Comparison of ENCODE assay signal across 6 cellular contexts in the genomic region with DNA sequence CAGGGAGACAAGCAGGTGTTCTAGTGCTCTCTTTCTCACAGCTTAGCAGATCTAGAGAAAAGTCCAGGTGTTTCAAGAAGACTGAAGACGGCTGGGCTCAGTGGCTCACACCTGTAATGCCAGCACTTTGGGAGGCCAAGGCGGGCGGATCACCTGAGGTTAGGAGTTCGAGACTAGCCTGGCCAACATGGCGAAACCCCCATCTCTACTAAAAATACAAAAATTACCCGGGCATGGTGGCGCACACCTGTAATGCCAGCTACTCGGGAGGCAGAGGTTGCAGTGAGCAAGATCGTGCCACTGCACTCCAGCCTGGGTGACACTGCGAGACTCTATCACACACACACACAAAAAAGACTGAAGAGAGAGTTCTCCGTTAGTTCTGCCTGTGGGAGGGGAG. TPM values are rescaled to one million over a fixed set of nuclear protein-coding genes. Genes with fewer than 3 reads are reported as not detected.
DNase-seq lines count a peak whose midpoint lies in the region; ATAC-seq, FAIRE-seq and TF ChIP-seq lines count a peak whose summit lies in the region.
"Not testable (repeated sequence)": the region's sequence is repeated elsewhere in the genome, so short reads cannot be mapped to it uniquely, and the experiment has no call there.
"Had no signal": no experiment of that assay in that cellular context is flagged by ENCODE, and none has a peak within 500 bp of the region (broad histone marks: within the 10 kb centered on the region; RNA-seq: fewer than 3 reads in every experiment).

No MANE protein-coding gene starts in this region.

- H3K27ac Mint-ChIP-seq in T-helper 17 cell, result peak overlapping the region; percentile 41
- H3K27ac Mint-ChIP-seq in neural crest cell (ENCODE audit: unreplicated experiment), result not testable (repeated sequence)

- H3K9me3 ChIP-seq in T-helper 17 cell (ENCODE audit: control insufficient read depth, low read length, poor library complexity, severe bottlenecking); K562 (replicated peaks; ENCODE audit: control insufficient read depth, insufficient read depth, low read depth, low read length); sigmoid colon: not testable (repeated sequence)

- not testable (repeated sequence) for H3K79me2 ChIP-seq in K562 (ENCODE audit: control insufficient read depth, insufficient read depth, low read length)

- TF ChIP-seq CTCF in K562 (IDR thresholded peaks at IDR 0.05 in 2 of 3, conservative IDR thresholded peaks at IDR 0.05 in 1 of 3; ENCODE audit: insufficient read depth in 2 of 3, low read depth in 1 of 3, low read length in 3 of 3); neural crest cell (conservative IDR thresholded peaks at IDR 0.05); sigmoid colon (IDR thresholded peaks at IDR 0.05): not testable (repeated sequence)

- in situ Hi-C loops in K562 (cut with MboI), result not testable (repeated sequence)

- H3K36me3 Mint-ChIP-seq in T-helper 17 cell (ENCODE audit: low read depth); neural crest cell (ENCODE audit: low read depth): not testable (repeated sequence)

- not testable (repeated sequence) for BruUV-seq in K562 (replicated peaks; lab: Mats Ljungman, UMichigan)

- not testable (repeated sequence) for H3K4me3 Mint-ChIP-seq in T-helper 17 cell
- H3K4me3 Mint-ChIP-seq in neural crest cell, result peak overlapping the region; percentile 58

- not testable (repeated sequence) for H3K9me3 Mint-ChIP-seq in neural crest cell

- WGBS in K562 (ENCODE audit: insufficient coverage, low coverage, missing lambda C conversion rate), result 53% methylated on average over 11 of the region's 11 CpGs
- WGBS in sigmoid colon, 2 donors, result 78 to 87% methylated on average over 11 of the region's 11 CpGs

- POLR2A ChIA-PET in K562 (lab: Yijun Ruan, JAX), result interaction anchor here (0.6 to 2.4 kb wide), 7 partner anchors 9 to 722 kb away, joined by 3 to 12 read pairs (median 3); no protein-coding TSS in a partner anchor

- not testable (repeated sequence) for H3K9ac ChIP-seq in K562 (ENCODE audit: insufficient read depth in 1 of 2, low read depth in 2 of 2, low read length in 2 of 2)

- not testable (repeated sequence) for DNase-seq in T-helper 17 cell; K562 (ENCODE audit: extremely low read depth in 1 of 4, low spot score in 3 of 4); neural crest cell (ENCODE audit: low read depth, low spot score)
- DNase-seq in left lobe of liver (ENCODE audit: low spot score) (peak; percentile 32), sigmoid colon (peak; percentile 37)

- H3K36me3 ChIP-seq in K562 (ENCODE audit: control insufficient read depth, insufficient read depth, low read length); sigmoid colon: not testable (repeated sequence)

- not testable (repeated sequence) for H3K27ac ChIP-seq in K562 (ENCODE audit: extremely low read depth, low read depth, low read length); sigmoid colon

- not testable (repeated sequence) for H3K4me2 ChIP-seq in K562 (ENCODE audit: insufficient read depth, low read length)

- TF ChIP-seq EP300 in K562 (IDR thresholded peaks at IDR 0.05; ENCODE audit: low read length); sigmoid colon (IDR thresholded peaks at IDR 0.05): not testable (repeated sequence)

- intact Hi-C loops in K562 (cut with micrococcal nuclease), result loop anchor here (5.0 kb wide), 2 partner anchors 80 to 1020 kb away; no protein-coding TSS in a partner anchor
- intact Hi-C loops in sigmoid colon (cut with DNase I), result not testable (repeated sequence)

- ATAC-seq in T-helper 17 cell, K562, left lobe of liver: not testable (repeated sequence)

- FAIRE-seq in K562 (lab: Jason Lieb, UNC), result not testable (repeated sequence)

- CTCF ChIA-PET in K562 (lab: Yijun Ruan, JAX; ENCODE audit: low intra/inter-chr PET ratio), result interaction anchor here (0.6 to 3.9 kb wide), 4 partner anchors 90 to 796 kb away, joined by 4 to 44 read pairs (median 8); no protein-coding TSS in a partner anchor

- peaks cover 5 to 15% of the 10 kb centered on the region in 2 experiments; a peak in 4 of 5 replicates for H3K4me1 ChIP-seq in K562 (replicated peaks in 1 of 2; ENCODE audit: control insufficient read depth in 2 of 2, insufficient read depth in 2 of 2, low read length in 2 of 2)
- H3K4me1 ChIP-seq in sigmoid colon, result peaks cover 0 to 11% (median 4%) of the 10 kb centered on the region in 4 donors

- not testable (repeated sequence) for H3K27me3 Mint-ChIP-seq in T-helper 17 cell; neural crest cell (ENCODE audit: low read depth)

- TF ChIP-seq RAD21 in K562 (CRISPR knock-in tag; conservative IDR thresholded peaks at IDR 0.05 in 1 of 2, IDR thresholded peaks at IDR 0.05 in 1 of 2), result not testable (repeated sequence)

- not testable (repeated sequence) for H3K4me3 ChIP-seq in K562, sigmoid colon

- not testable (repeated sequence) for H4K20me1 ChIP-seq in K562 (replicated peaks; ENCODE audit: control insufficient read depth, insufficient read depth, low read length)

- not testable (repeated sequence) for TF ChIP-seq POLR2A in K562 (conservative IDR thresholded peaks at IDR 0.05); sigmoid colon (IDR thresholded peaks at IDR 0.05)

- peaks cover 16% of the 10 kb centered on the region for H3K4me1 Mint-ChIP-seq in T-helper 17 cell
- not testable (repeated sequence) for H3K4me1 Mint-ChIP-seq in neural crest cell

- not testable (repeated sequence) for H3K9me1 ChIP-seq in K562 (ENCODE audit: control insufficient read depth, insufficient read depth, low read length)

- not testable (repeated sequence) for H3K27me3 ChIP-seq in K562 (ENCODE audit: control insufficient read depth in 2 of 2, insufficient read depth in 2 of 2, low read length in 2 of 2); sigmoid colon

- not testable (repeated sequence) for H2AFZ ChIP-seq in K562 (ENCODE audit: low read depth, low read length)

RNA-seq across cellular contexts. Expression of gene THEMIS2, which starts 14.8 kb away (rescaled TPM):
- total RNA-seq in T-helper 17 cell (10 to 100 TPM; 33.6 to 72.0 TPM), K562 (2014; rRNA removed) (10.8 and 12.6 TPM in 2 replicates), K562 (2014; rRNA removed; fragmentation: Illumina TruSeq; extraction: Trizol) (4.2 and 6.8 TPM in 2 replicates), K562 (2015; rRNA removed; fragmentation: Illumina TruSeq; extraction: Trizol) (4.6 and 4.9 TPM in 2 replicates), K562 (2021) (12.7 TPM in 2 replicates), left lobe of liver (4.3 TPM), neural crest cell (5.5 and 5.7 TPM in 2 replicates), sigmoid colon (10 to 100 TPM; 13.7 to 23.5 (median 18.9) TPM)
- 11.1 and 36.1 TPM in 2 replicates for total RNA-seq in K562 (2011; cell fraction: chromatin; rRNA removed; ENCODE audit: low replicate concordance)
- 23.2 and 25.5 TPM in 2 replicates for total RNA-seq in K562 (2011; cell fraction: nucleolus; rRNA removed)
- total RNA-seq in K562 (2011; cell fraction: nucleoplasm; rRNA removed), result 18.8 and 19.5 TPM in 2 replicates
- polyA plus RNA-seq in K562 (2011; rRNA removed) (8.5 and 16.9 TPM in 2 replicates), K562 (2014; fragmentation: Illumina TruSeq; extraction: Trizol) (8.0 and 9.5 TPM in 2 replicates), K562 (2014; fragmentation: Nextera tagmentation; extraction: Ambion mirVana) (1 to 10 TPM; 2.3 to 3.4 TPM), K562 (2014; rRNA removed) (11.7 and 12.8 TPM in 2 replicates), sigmoid colon (10 to 100 TPM in 2 of 3 donors, 1 to 10 TPM in 1; 9.0 to 32.2 (median 14.8) TPM)
- polyA plus RNA-seq in K562 (2011; cell fraction: cytosol; rRNA removed), result 15.5 and 15.9 TPM in 2 replicates
- polyA plus RNA-seq in K562 (2011; cell fraction: nucleus; rRNA removed), result 23.2 and 24.7 TPM in 2 replicates
- polyA plus RNA-seq in K562 (2012), result 8.4 and 16.6 TPM in 2 replicates
- polyA minus RNA-seq in K562 (2011; rRNA and poly(A)+ RNA removed), result 7.9 and 9.4 TPM in 2 replicates
- 7.0 and 10.6 TPM in 2 replicates for polyA minus RNA-seq in K562 (2011; cell fraction: cytosol; rRNA and poly(A)+ RNA removed)
- 8.6 and 11.6 TPM in 2 replicates for polyA minus RNA-seq in K562 (2011; cell fraction: nucleus; rRNA and poly(A)+ RNA removed)
- total RNA-seq: A172 had no signal

RNA-seq across cellular contexts. Expression of gene PPP1R8, which starts 27.0 kb away (rescaled TPM):
- 10 to 100 TPM; 19.6 to 21.4 TPM for total RNA-seq in T-helper 17 cell
- 20.9 and 25.0 TPM in 2 replicates for total RNA-seq in K562 (2011; cell fraction: chromatin; rRNA removed; ENCODE audit: low replicate concordance)
- total RNA-seq in K562 (2011; cell fraction: nucleolus; rRNA removed), result 24.2 and 25.8 TPM in 2 replicates
- 22.5 and 26.0 TPM in 2 replicates for total RNA-seq in K562 (2011; cell fraction: nucleoplasm; rRNA removed)
- total RNA-seq in K562 (2014; rRNA removed), result 70.7 and 79.1 TPM in 2 replicates
- total RNA-seq in K562 (2014; rRNA removed; fragmentation: Illumina TruSeq; extraction: Trizol), result 74.6 and 79.6 TPM in 2 replicates
- total RNA-seq in K562 (2015; rRNA removed; fragmentation: Illumina TruSeq; extraction: Trizol), result 80.1 and 87.9 TPM in 2 replicates
- 66.7 and 75.3 TPM in 2 replicates for total RNA-seq in K562 (2021)
- 89.6 and 101 TPM in 2 replicates for polyA plus RNA-seq in K562 (2011; rRNA removed)
- polyA plus RNA-seq in K562 (2011; cell fraction: cytosol; rRNA removed), result 74.3 and 80.9 TPM in 2 replicates
- polyA plus RNA-seq in K562 (2011; cell fraction: nucleus; rRNA removed), result 37.2 and 44.2 TPM in 2 replicates
- polyA plus RNA-seq in K562 (2012), result 53.6 and 64.5 TPM in 2 replicates
- 107 and 132 TPM in 2 replicates for polyA plus RNA-seq in K562 (2014; fragmentation: Illumina TruSeq; extraction: Trizol)
- 10 to 100 TPM; 16.2 to 20.2 TPM for polyA plus RNA-seq in K562 (2014; fragmentation: Nextera tagmentation; extraction: Ambion mirVana)
- polyA plus RNA-seq in K562 (2014; rRNA removed), result 83.0 and 89.5 TPM in 2 replicates
- 120 and 129 TPM in 2 replicates for polyA minus RNA-seq in K562 (2011; rRNA and poly(A)+ RNA removed)
- polyA minus RNA-seq in K562 (2011; cell fraction: cytosol; rRNA and poly(A)+ RNA removed), result 48.7 and 53.1 TPM in 2 replicates
- 12.4 and 24.0 TPM in 2 replicates for polyA minus RNA-seq in K562 (2011; cell fraction: nucleus; rRNA and poly(A)+ RNA removed)
- 10.2 TPM for total RNA-seq in left lobe of liver
- total RNA-seq in neural crest cell, result 66.1 and 70.4 TPM in 2 replicates
- total RNA-seq in sigmoid colon, result 10 to 100 TPM; 25.8 to 37.5 (median 36.1) TPM
- polyA plus RNA-seq in sigmoid colon, result 10 to 100 TPM; 31.2 to 31.8 (median 31.7) TPM

RNA-seq across cellular contexts. Expression of gene RPA2, which starts 56.8 kb away (rescaled TPM):
- total RNA-seq in T-helper 17 cell, result 10 to 100 TPM; 21.3 to 33.3 TPM
- total RNA-seq in K562 (2011; cell fraction: chromatin; rRNA removed; ENCODE audit: low replicate concordance), result 37.6 and 39.9 TPM in 2 replicates
- total RNA-seq in K562 (2011; cell fraction: nucleolus; rRNA removed), result 42.4 and 43.4 TPM in 2 replicates
- 47.2 and 54.0 TPM in 2 replicates for total RNA-seq in K562 (2011; cell fraction: nucleoplasm; rRNA removed)
- 177 and 243 TPM in 2 replicates for total RNA-seq in K562 (2014; rRNA removed)
- total RNA-seq in K562 (2014; rRNA removed; fragmentation: Illumina TruSeq; extraction: Trizol), result 150 and 169 TPM in 2 replicates
- total RNA-seq in K562 (2015; rRNA removed; fragmentation: Illumina TruSeq; extraction: Trizol), result 136 and 144 TPM in 2 replicates
- total RNA-seq in K562 (2021), result 119 and 121 TPM in 2 replicates
- 177 and 222 TPM in 2 replicates for polyA plus RNA-seq in K562 (2011; rRNA removed)
- polyA plus RNA-seq in K562 (2011; cell fraction: cytosol; rRNA removed), result 110 and 113 TPM in 2 replicates
- polyA plus RNA-seq in K562 (2011; cell fraction: nucleus; rRNA removed), result 85.8 and 86.7 TPM in 2 replicates
- polyA plus RNA-seq in K562 (2012), result 103 and 129 TPM in 2 replicates
- 198 and 207 TPM in 2 replicates for polyA plus RNA-seq in K562 (2014; fragmentation: Illumina TruSeq; extraction: Trizol)
- 100 to 1,000 TPM; 260 to 516 TPM for polyA plus RNA-seq in K562 (2014; fragmentation: Nextera tagmentation; extraction: Ambion mirVana)
- polyA plus RNA-seq in K562 (2014; rRNA removed), result 265 and 295 TPM in 2 replicates
- 69.4 and 70.6 TPM in 2 replicates for polyA minus RNA-seq in K562 (2011; rRNA and poly(A)+ RNA removed)
- polyA minus RNA-seq in K562 (2011; cell fraction: cytosol; rRNA and poly(A)+ RNA removed), result 40.0 and 42.4 TPM in 2 replicates
- polyA minus RNA-seq in K562 (2011; cell fraction: nucleus; rRNA and poly(A)+ RNA removed), result 18.3 and 27.1 TPM in 2 replicates
- 9.5 TPM for total RNA-seq in left lobe of liver
- total RNA-seq in neural crest cell, result 63.0 and 72.1 TPM in 2 replicates
- total RNA-seq in sigmoid colon, result 10 to 100 TPM; 13.8 to 30.0 (median 23.2) TPM
- polyA plus RNA-seq in sigmoid colon, result 10 to 100 TPM; 26.4 to 34.9 (median 26.6) TPM
